8 cellular contexts compared by ENCODE assay signal in genomic region chr17:54967621-54968258, GRCh38. TPM values are rescaled to one million over a fixed set of nuclear protein-coding genes. Genes with fewer than 3 reads are reported as not detected.
DNase-seq lines count a peak whose midpoint lies in the region; ATAC-seq and TF ChIP-seq lines count a peak whose summit lies in the region.

No MANE protein-coding gene starts in this region.

- H3K4me3 ChIP-seq in RWPE2 (ENCODE audit: severe bottlenecking): peak overlapping the region; percentile 86
- H3K4me3 ChIP-seq in epithelial cell of proximal tubule (ENCODE audit: low read depth, low read length): peak overlapping the region; percentile 71

- no peaks in the 10 kb centered on the region for H3K36me3 Mint-ChIP-seq in natural killer cell

- H3K27me3 ChIP-seq in RWPE2 (ENCODE audit: insufficient read depth, poor library complexity, severe bottlenecking): no peaks in the 10 kb centered on the region

- ATAC-seq in GM19372 (IDR thresholded peaks at IDR 0.05; ENCODE audit: low read depth, unreplicated experiment) (peak; percentile 24), HG03342 (IDR thresholded peaks at IDR 0.05; ENCODE audit: unreplicated experiment) (peak; percentile 23), RWPE2 (ENCODE audit: low read depth) (peak; percentile 11), natural killer cell (peak; percentile 7 to 19 (median 15))

- intact Hi-C loops in natural killer cell (cut with micrococcal nuclease): loop anchor here (2.0 kb wide), 1 partner anchor 453 kb away; the partner anchor contains the start of gene MMD

- no peaks in the 10 kb centered on the region for H3K4me1 Mint-ChIP-seq in natural killer cell

- H3K27ac ChIP-seq in RWPE2 (ENCODE audit: poor library complexity, severe bottlenecking): peak overlapping the region; percentile 34

- DNase-seq in Daoy (ENCODE audit: low read depth) (peak; percentile 7), RWPE2 (ENCODE audit: low spot score) (no peak), epithelial cell of proximal tubule (ENCODE audit: low read depth) (no peak), natural killer cell (no peak), CD1c-positive myeloid dendritic cell (ENCODE audit: extremely low spot score) (no peak)
- no peak for DNase-seq in activated effector memory CD4-positive, alpha-beta T cell treated with Interleukin-2 at 50 U/mL for 16 hours

- TF ChIP-seq CTCF in RWPE2 (IDR thresholded peaks at IDR 0.05; ENCODE audit: poor library complexity, severe bottlenecking) (no peak), epithelial cell of proximal tubule (conservative IDR thresholded peaks at IDR 0.05; ENCODE audit: low read depth, low read length) (peak; percentile 43), natural killer cell (IDR thresholded peaks at IDR 0.05) (no peak)

- H3K4me1 ChIP-seq in RWPE2 (ENCODE audit: insufficient read depth, poor library complexity, severe bottlenecking): no peaks in the 10 kb centered on the region

- H3K27me3 Mint-ChIP-seq in natural killer cell (ENCODE audit: low read depth in 2 of 2): no peaks in the 10 kb centered on the region

- no peak overlapping the region for H3K4me3 Mint-ChIP-seq in natural killer cell

- no peaks in the 10 kb centered on the region for H3K9me3 Mint-ChIP-seq in natural killer cell

- H3K27ac Mint-ChIP-seq in natural killer cell: no peak overlapping the region

- H3K36me3 ChIP-seq in RWPE2 (ENCODE audit: low read depth): peaks cover 34% of the 10 kb centered on the region

- no peaks in the 10 kb centered on the region for H3K9me3 ChIP-seq in RWPE2 (ENCODE audit: severe bottlenecking)

RNA-seq across cellular contexts. Expression of gene COX11, which starts 0.7 kb away (rescaled TPM):
- total RNA-seq in Daoy (2014; rRNA removed; shearing (Covaris generic)): 40.2 and 49.2 TPM in 2 replicates
- 39.3 and 100 TPM in 2 replicates for total RNA-seq in epithelial cell of proximal tubule
- total RNA-seq in natural killer cell: 10 to 100 TPM; 20.2 to 33.7 (median 26.9) TPM

RNA-seq across cellular contexts. Expression of gene STXBP4, which starts 0.8 kb away (rescaled TPM):
- total RNA-seq in Daoy (2014; rRNA removed; shearing (Covaris generic)): 9.4 and 19.5 TPM in 2 replicates
- 5.1 and 11.6 TPM in 2 replicates for total RNA-seq in epithelial cell of proximal tubule
- total RNA-seq in natural killer cell: 10 to 100 TPM in 1 of 3 donors, 1 to 10 TPM in 2; 4.9 to 10.3 (median 7.6) TPM
